In the genomic region with DNA sequence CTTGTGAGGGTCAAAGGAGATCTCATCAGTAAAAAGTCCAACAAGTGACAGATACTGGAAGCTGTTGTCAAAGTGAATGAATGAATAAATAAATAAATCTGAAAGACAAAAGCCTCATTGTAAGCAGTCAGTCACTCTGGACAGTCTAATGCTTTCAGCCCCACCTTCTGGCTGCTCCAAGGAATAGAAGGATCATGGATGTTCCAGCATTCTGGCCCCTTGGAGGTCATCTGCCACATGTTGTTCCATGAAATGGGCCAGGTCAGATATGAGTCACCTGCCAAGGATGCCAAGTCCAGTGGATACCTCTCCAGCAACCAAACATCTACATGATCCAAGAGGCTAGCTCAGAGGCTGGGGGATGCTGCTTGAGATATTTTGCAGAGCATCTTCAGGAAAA, we compare ENCODE assay signal across 1 cellular context.
TF ChIP-seq lines count a peak whose summit lies in the region.

No MANE protein-coding gene starts in this region.

TF ChIP-seq in GM23338, 12 proteins besides CTCF, POLR2A, EP300 and RAD21 (continued from another document):
- TF ChIP-seq, protein P1, sequence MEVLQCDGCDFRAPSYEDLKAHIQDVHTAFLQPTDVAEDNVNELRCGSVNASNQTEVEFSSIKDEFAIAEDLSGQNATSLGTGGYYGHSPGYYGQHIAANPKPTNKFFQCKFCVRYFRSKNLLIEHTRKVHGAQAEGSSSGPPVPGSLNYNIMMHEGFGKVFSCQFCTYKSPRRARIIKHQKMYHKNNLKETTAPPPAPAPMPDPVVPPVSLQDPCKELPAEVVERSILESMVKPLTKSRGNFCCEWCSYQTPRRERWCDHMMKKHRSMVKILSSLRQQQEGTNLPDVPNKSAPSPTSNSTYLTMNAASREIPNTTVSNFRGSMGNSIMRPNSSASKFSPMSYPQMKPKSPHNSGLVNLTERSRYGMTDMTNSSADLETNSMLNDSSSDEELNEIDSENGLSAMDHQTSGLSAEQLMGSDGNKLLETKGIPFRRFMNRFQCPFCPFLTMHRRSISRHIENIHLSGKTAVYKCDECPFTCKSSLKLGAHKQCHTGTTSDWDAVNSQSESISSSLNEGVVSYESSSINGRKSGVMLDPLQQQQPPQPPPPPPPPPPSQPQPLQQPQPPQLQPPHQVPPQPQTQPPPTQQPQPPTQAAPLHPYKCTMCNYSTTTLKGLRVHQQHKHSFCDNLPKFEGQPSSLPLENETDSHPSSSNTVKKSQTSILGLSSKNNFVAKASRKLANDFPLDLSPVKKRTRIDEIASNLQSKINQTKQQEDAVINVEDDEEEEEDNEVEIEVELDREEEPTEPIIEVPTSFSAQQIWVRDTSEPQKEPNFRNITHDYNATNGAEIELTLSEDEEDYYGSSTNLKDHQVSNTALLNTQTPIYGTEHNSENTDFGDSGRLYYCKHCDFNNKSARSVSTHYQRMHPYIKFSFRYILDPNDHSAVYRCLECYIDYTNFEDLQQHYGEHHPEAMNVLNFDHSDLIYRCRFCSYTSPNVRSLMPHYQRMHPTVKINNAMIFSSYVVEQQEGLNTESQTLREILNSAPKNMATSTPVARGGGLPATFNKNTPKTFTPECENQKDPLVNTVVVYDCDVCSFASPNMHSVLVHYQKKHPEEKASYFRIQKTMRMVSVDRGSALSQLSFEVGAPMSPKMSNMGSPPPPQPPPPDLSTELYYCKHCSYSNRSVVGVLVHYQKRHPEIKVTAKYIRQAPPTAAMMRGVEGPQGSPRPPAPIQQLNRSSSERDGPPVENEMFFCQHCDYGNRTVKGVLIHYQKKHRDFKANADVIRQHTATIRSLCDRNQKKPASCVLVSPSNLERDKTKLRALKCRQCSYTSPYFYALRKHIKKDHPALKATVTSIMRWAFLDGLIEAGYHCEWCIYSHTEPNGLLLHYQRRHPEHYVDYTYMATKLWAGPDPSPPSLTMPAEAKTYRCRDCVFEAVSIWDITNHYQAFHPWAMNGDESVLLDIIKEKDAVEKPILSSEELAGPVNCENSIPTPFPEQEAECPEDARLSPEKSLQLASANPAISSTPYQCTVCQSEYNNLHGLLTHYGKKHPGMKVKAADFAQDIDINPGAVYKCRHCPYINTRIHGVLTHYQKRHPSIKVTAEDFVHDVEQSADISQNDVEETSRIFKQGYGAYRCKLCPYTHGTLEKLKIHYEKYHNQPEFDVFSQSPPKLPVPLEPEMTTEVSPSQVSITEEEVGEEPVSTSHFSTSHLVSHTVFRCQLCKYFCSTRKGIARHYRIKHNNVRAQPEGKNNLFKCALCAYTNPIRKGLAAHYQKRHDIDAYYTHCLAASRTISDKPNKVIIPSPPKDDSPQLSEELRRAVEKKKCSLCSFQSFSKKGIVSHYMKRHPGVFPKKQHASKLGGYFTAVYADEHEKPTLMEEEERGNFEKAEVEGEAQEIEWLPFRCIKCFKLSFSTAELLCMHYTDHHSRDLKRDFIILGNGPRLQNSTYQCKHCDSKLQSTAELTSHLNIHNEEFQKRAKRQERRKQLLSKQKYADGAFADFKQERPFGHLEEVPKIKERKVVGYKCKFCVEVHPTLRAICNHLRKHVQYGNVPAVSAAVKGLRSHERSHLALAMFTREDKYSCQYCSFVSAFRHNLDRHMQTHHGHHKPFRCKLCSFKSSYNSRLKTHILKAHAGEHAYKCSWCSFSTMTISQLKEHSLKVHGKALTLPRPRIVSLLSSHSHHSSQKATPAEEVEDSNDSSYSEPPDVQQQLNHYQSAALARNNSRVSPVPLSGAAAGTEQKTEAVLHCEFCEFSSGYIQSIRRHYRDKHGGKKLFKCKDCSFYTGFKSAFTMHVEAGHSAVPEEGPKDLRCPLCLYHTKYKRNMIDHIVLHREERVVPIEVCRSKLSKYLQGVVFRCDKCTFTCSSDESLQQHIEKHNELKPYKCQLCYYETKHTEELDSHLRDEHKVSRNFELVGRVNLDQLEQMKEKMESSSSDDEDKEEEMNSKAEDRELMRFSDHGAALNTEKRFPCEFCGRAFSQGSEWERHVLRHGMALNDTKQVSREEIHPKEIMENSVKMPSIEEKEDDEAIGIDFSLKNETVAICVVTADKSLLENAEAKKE (CRISPR knock-in tag; IDR thresholded peaks at IDR 0.05): no peak
- TF ChIP-seq POLR2AphosphoS5 (IDR thresholded peaks at IDR 0.05; ENCODE audit: low read depth) (no peak), NANOG (IDR thresholded peaks at IDR 0.05; ENCODE audit: borderline replicate concordance) (no peak), ZNF331 (CRISPR knock-in tag; IDR thresholded peaks at IDR 0.05; ENCODE audit: low read depth) (no peak), JUNB (IDR thresholded peaks at IDR 0.05; ENCODE audit: unreplicated experiment) (no peak), EZH2 (IDR thresholded peaks at IDR 0.05; ENCODE audit: low read depth, unreplicated experiment) (no peak)
- TF ChIP-seq, protein P2, sequence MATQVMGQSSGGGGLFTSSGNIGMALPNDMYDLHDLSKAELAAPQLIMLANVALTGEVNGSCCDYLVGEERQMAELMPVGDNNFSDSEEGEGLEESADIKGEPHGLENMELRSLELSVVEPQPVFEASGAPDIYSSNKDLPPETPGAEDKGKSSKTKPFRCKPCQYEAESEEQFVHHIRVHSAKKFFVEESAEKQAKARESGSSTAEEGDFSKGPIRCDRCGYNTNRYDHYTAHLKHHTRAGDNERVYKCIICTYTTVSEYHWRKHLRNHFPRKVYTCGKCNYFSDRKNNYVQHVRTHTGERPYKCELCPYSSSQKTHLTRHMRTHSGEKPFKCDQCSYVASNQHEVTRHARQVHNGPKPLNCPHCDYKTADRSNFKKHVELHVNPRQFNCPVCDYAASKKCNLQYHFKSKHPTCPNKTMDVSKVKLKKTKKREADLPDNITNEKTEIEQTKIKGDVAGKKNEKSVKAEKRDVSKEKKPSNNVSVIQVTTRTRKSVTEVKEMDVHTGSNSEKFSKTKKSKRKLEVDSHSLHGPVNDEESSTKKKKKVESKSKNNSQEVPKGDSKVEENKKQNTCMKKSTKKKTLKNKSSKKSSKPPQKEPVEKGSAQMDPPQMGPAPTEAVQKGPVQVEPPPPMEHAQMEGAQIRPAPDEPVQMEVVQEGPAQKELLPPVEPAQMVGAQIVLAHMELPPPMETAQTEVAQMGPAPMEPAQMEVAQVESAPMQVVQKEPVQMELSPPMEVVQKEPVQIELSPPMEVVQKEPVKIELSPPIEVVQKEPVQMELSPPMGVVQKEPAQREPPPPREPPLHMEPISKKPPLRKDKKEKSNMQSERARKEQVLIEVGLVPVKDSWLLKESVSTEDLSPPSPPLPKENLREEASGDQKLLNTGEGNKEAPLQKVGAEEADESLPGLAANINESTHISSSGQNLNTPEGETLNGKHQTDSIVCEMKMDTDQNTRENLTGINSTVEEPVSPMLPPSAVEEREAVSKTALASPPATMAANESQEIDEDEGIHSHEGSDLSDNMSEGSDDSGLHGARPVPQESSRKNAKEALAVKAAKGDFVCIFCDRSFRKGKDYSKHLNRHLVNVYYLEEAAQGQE (IDR thresholded peaks at IDR 0.05; ENCODE audit: unreplicated experiment): no peak
